ENCODE assay signal across 13 cellular contexts in the genomic region with DNA sequence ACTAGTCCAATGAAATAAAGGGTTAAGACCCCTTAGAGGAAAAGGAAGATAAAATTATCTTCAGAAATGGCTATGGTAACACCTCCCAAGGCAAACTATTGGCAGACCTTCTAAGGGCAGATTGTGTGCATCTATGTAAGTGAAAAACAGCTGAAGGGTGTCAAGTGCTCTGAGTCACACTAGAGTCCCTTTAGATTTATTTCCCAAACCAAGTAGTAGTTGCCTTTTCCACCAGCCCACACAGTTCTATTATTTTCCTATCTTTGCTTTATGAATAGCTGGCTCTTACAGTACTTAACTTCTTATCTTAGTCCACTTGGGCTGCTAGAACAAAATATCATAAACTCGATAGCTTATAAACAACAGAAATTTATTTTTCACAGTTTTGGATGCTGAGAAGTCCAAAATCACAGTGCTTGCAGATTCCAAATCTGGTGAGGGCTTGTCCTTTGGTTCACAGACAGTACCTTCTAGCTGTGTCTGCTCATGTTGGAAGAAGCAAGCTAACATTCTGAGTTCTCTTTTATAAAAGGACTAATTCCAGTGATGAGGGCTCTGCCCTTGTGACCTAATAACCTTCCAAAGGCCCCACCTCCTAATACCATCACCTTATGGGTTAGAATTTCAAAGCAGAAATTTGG.
"Had no signal": no experiment of that assay in that cellular context is flagged by ENCODE, and none has a peak within 500 bp of the region (broad histone marks: within the 10 kb centered on the region; RNA-seq: fewer than 3 reads in every experiment).

No MANE protein-coding gene starts in this region.

- H3K9me3 Mint-ChIP-seq: activated T-helper 1 cell treated with anti-CD3 and anti-CD28 coated beads, Interleukin-12 subunit alpha, Interleukin-12 subunit beta, Interleukin-2, Interleukin-4 antibody, amounts not matched to agents 30 ng/mL and 10 ng/mL and 1 ng/mL, durations not matched to agents 14 hours and 24 hours and 36 hours had no signal

- H3K4me1 ChIP-seq: pancreas, upper lobe of right lung had no signal

- H3K9me3 ChIP-seq: pancreas, thoracic aorta, upper lobe of right lung had no signal

- H3K27ac Mint-ChIP-seq: activated naive CD8-positive, alpha-beta T cell treated with anti-CD3 and anti-CD28 coated beads, Interleukin-2, amount 10 ng/mL, durations not matched to agents 7 days and 5 days; activated T-helper 1 cell treated with anti-CD3 and anti-CD28 coated beads, Interleukin-12 subunit alpha, Interleukin-12 subunit beta, Interleukin-2, Interleukin-4 antibody, amounts not matched to agents 30 ng/mL and 10 ng/mL and 1 ng/mL, durations not matched to agents 14 hours and 24 hours and 36 hours; naive thymus-derived CD8-positive, alpha-beta T cell; stimulated activated effector memory CD8-positive, alpha-beta T cell treated with anti-CD3 and anti-CD28 coated beads, Interleukin-12 subunit alpha, Interleukin-12 subunit beta, amount 100 ng/mL, for 72 hours had no signal

- H3K36me3 Mint-ChIP-seq: activated naive CD8-positive, alpha-beta T cell treated with anti-CD3 and anti-CD28 coated beads, Interleukin-2, amount 10 ng/mL, durations not matched to agents 7 days and 5 days; naive thymus-derived CD8-positive, alpha-beta T cell; stimulated activated effector memory CD8-positive, alpha-beta T cell treated with anti-CD3 and anti-CD28 coated beads, Interleukin-12 subunit alpha, Interleukin-12 subunit beta, amount 100 ng/mL, for 72 hours had no signal

- H3K27me3 ChIP-seq: brain microvascular endothelial cell, dorsolateral prefrontal cortex, pancreas, upper lobe of right lung had no signal

- H3K27ac ChIP-seq: brain microvascular endothelial cell, pancreas, thoracic aorta, upper lobe of right lung had no signal

- H3K4me3 ChIP-seq: dorsolateral prefrontal cortex, pancreas, thoracic aorta, upper lobe of right lung had no signal

- H3K4me1 Mint-ChIP-seq: activated naive CD8-positive, alpha-beta T cell treated with anti-CD3 and anti-CD28 coated beads, Interleukin-2, amount 10 ng/mL, durations not matched to agents 7 days and 5 days; naive thymus-derived CD8-positive, alpha-beta T cell; stimulated activated effector memory CD8-positive, alpha-beta T cell treated with anti-CD3 and anti-CD28 coated beads, Interleukin-12 subunit alpha, Interleukin-12 subunit beta, amount 100 ng/mL, for 72 hours had no signal

- H3K4me3 Mint-ChIP-seq: activated naive CD8-positive, alpha-beta T cell treated with anti-CD3 and anti-CD28 coated beads, Interleukin-2, amount 10 ng/mL, durations not matched to agents 7 days and 5 days; activated T-helper 1 cell treated with anti-CD3 and anti-CD28 coated beads, Interleukin-12 subunit alpha, Interleukin-12 subunit beta, Interleukin-2, Interleukin-4 antibody, amounts not matched to agents 30 ng/mL and 10 ng/mL and 1 ng/mL, durations not matched to agents 14 hours and 24 hours and 36 hours; naive thymus-derived CD8-positive, alpha-beta T cell; stimulated activated effector memory CD8-positive, alpha-beta T cell treated with anti-CD3 and anti-CD28 coated beads, Interleukin-12 subunit alpha, Interleukin-12 subunit beta, amount 100 ng/mL, for 72 hours had no signal

- DNase-seq: activated CD4-positive, alpha-beta T cell treated with anti-CD3 and anti-CD28 coated beads, Interleukin-2, amount 50 U/mL, for 1 hour; activated CD4-positive, CD25-positive, alpha-beta regulatory T cell; activated naive CD8-positive, alpha-beta T cell treated with anti-CD3 and anti-CD28 coated beads, Interleukin-2, amount 10 ng/mL, durations not matched to agents 7 days and 5 days; brain microvascular endothelial cell; dorsolateral prefrontal cortex; mammary epithelial cell; naive thymus-derived CD8-positive, alpha-beta T cell; pancreas; SW 1271; upper lobe of right lung had no signal

- H3K27me3 Mint-ChIP-seq: activated naive CD8-positive, alpha-beta T cell treated with anti-CD3 and anti-CD28 coated beads, Interleukin-2, amount 10 ng/mL, durations not matched to agents 7 days and 5 days; naive thymus-derived CD8-positive, alpha-beta T cell had no signal

- ATAC-seq: naive thymus-derived CD8-positive, alpha-beta T cell; pancreas; stimulated activated effector memory CD8-positive, alpha-beta T cell treated with anti-CD3 and anti-CD28 coated beads, Interleukin-12 subunit alpha, Interleukin-12 subunit beta, amount 100 ng/mL, for 72 hours; upper lobe of right lung had no signal

- H3K36me3 ChIP-seq: brain microvascular endothelial cell, pancreas, thoracic aorta, upper lobe of right lung had no signal
